In genomic region chr15:51699373-51699772, GRCh38 we compare ENCODE assay signal across 28 cellular contexts. TPM values are rescaled to one million over a fixed set of nuclear protein-coding genes. Genes with fewer than 3 reads are reported as not detected.
"Had no signal": no experiment of that assay in that cellular context is flagged by ENCODE, and none has a peak within 500 bp of the region (broad histone marks: within the 10 kb centered on the region; RNA-seq: fewer than 3 reads in every experiment).

No MANE protein-coding gene starts in this region.

- ATAC-seq: stimulated activated effector memory CD8-positive, alpha-beta T cell treated with anti-CD3 and anti-CD28 coated beads, Interleukin-12 subunit alpha, Interleukin-12 subunit beta, amount 100 ng/mL, for 72 hours; stimulated activated memory B cell treated with anti-CD40 and anti-IgM and Interleukin-4, amounts not matched to agents 10 μg/mL and 1 μg/mL and 100 μg/mL, for 72 hours; stimulated activated naive B cell treated with anti-CD40 and anti-IgM and Interleukin-4, amounts not matched to agents 10 μg/mL and 1 μg/mL and 100 μg/mL, for 72 hours; stimulated activated naive CD8-positive, alpha-beta T cell treated with anti-CD3 and anti-CD28 coated beads, Interleukin-15, amount 100 ng/mL, for 72 hours; stimulated activated naive CD8-positive, alpha-beta T cell treated with anti-CD3 and anti-CD28 coated beads, Interleukin-15, Interleukin-2, amounts not matched to agents 100 U/mL and 50 U/mL, for 24 hours; upper lobe of right lung had no signal

- H3K4me3 ChIP-seq: stomach, suprapubic skin, testis, thoracic aorta, thyroid gland, tibial artery, tibial nerve, transverse colon, upper lobe of left lung, upper lobe of right lung, uterus, vagina had no signal

- H3K36me3 ChIP-seq: stomach, suprapubic skin, thoracic aorta, thyroid gland, tibial artery, tibial nerve, transverse colon, upper lobe of left lung, upper lobe of right lung, vagina had no signal

- H3K9me3 ChIP-seq: stomach, suprapubic skin, testis, thoracic aorta, thyroid gland, tibial artery, tibial nerve, transverse colon, upper lobe of left lung, upper lobe of right lung, uterus, vagina had no signal

- H3K4me1 ChIP-seq: stomach, suprapubic skin, testis, thyroid gland, tibial artery, tibial nerve, transverse colon, upper lobe of left lung, upper lobe of right lung, uterus, vagina had no signal

- FAIRE-seq: urothelium cell line had no signal

- H3K27ac ChIP-seq: stomach, suprapubic skin, testis, thoracic aorta, thyroid gland, tibial artery, tibial nerve, transverse colon, upper lobe of left lung, upper lobe of right lung, uterus, vagina had no signal

- DNase-seq: stimulated activated CD4-positive, alpha-beta T cell treated with anti-CD3 and anti-CD28 coated beads, Interleukin-2, amount 100 ng/mL, for 48 hours; stimulated activated CD4-positive, alpha-beta T cell treated with anti-CD3 and anti-CD28 coated beads, Interleukin-4, amount 100 ng/mL, for 1 hour; stimulated activated CD4-positive, alpha-beta T cell treated with anti-CD3 and anti-CD28 coated beads, Interleukin-4, amount 100 ng/mL, for 24 hours; stimulated activated CD4-positive, alpha-beta T cell treated with anti-CD3 and anti-CD28 coated beads, Interleukin-4, amount 100 ng/mL, for 4 hours; stimulated activated CD8-positive, alpha-beta memory T cell treated with anti-CD3 and anti-CD28 coated beads, Interleukin-4, amount 100 ng/mL, for 48 hours; stimulated activated naive B cell treated with anti-CD40 and anti-IgM and Interleukin-4, amounts not matched to agents 10 μg/mL and 1 μg/mL and 100 μg/mL, for 72 hours; stimulated activated naive CD4-positive, alpha-beta T cell; stimulated activated naive CD4-positive, alpha-beta T cell treated with Interleukin-2 at 50 U/mL for 16 hours; stimulated activated naive CD8-positive, alpha-beta T cell treated with anti-CD3 and anti-CD28 coated beads, Interleukin-15, amount 100 ng/mL, for 72 hours; stimulated activated naive CD8-positive, alpha-beta T cell treated with anti-CD3 and anti-CD28 coated beads, Interleukin-15, Interleukin-2, amounts not matched to agents 100 U/mL and 50 U/mL, for 24 hours; stomach; substantia nigra; testis; thyroid gland; tibial artery; transverse colon; trophoblast cell; upper lobe of left lung; upper lobe of right lung; uterus had no signal

- H3K27me3 ChIP-seq: suprapubic skin, testis, thyroid gland, tibial artery, transverse colon, upper lobe of left lung, upper lobe of right lung, uterus, vagina had no signal

RNA-seq across cellular contexts. Expression of gene SCG3, which starts 18.1 kb away (rescaled TPM):
- total RNA-seq: subcutaneous adipose tissue, suprapubic skin, thoracic aorta, tibial nerve had no signal
